In genomic region chr3:138007898-138008297, GRCh38 we compare ENCODE assay signal across 28 cellular contexts. TPM values are rescaled to one million over a fixed set of nuclear protein-coding genes. Genes with fewer than 3 reads are reported as not detected.
"Had no signal": no experiment of that assay in that cellular context is flagged by ENCODE, and none has a peak within 500 bp of the region (broad histone marks: within the 10 kb centered on the region; RNA-seq: fewer than 3 reads in every experiment).

No MANE protein-coding gene starts in this region.

- H3K27ac Mint-ChIP-seq: mesothelial cell of epicardium, naive B cell had no signal

- H3K36me3 Mint-ChIP-seq: mesothelial cell of epicardium, naive B cell had no signal

- H3K4me3 Mint-ChIP-seq: mesothelial cell of epicardium, naive B cell had no signal

- H3K4me1 Mint-ChIP-seq: mesothelial cell of epicardium, naive B cell had no signal

- H3K9me3 ChIP-seq: esophagus squamous epithelium, gastrocnemius medialis, heart right ventricle, left lung, lower lobe of right lung had no signal

- H3K27ac ChIP-seq: coronary artery, dorsolateral prefrontal cortex, esophagus squamous epithelium, gastrocnemius medialis, heart right ventricle, left lung, lower lobe of right lung had no signal

- ATAC-seq: gastrocnemius medialis, heart right ventricle, left lung, left ventricle myocardium superior had no signal

- H3K36me3 ChIP-seq: esophagus squamous epithelium, gastrocnemius medialis, heart right ventricle, left lung, lower lobe of right lung had no signal

- FAIRE-seq: colon, endothelial cell of umbilical vein, islet of Langerhans, keratinocyte had no signal

- H3K9me3 Mint-ChIP-seq: mesothelial cell of epicardium, naive B cell had no signal

- H3K27me3 ChIP-seq: dorsolateral prefrontal cortex, esophagus squamous epithelium, gastrocnemius medialis, heart right ventricle, left lung had no signal

- H3K4me3 ChIP-seq: coronary artery, dorsolateral prefrontal cortex, esophagus squamous epithelium, gastrocnemius medialis, heart right ventricle, left lung, lower lobe of right lung had no signal

- H3K4me1 ChIP-seq: esophagus squamous epithelium, gastrocnemius medialis, left lung, lower lobe of right lung had no signal

- DNase-seq: dermis blood vessel endothelial cell; dorsolateral prefrontal cortex; effector CD4-positive, alpha-beta T cell; effector memory CD4-positive, alpha-beta T cell; esophagus squamous epithelium; foreskin melanocyte; gastrocnemius medialis; glutamatergic neuron; head of caudate nucleus; heart right ventricle; hippocampal formation; left cardiac atrium; left lung; left ventricle myocardium superior; lower lobe of right lung; naive B cell had no signal

RNA-seq across cellular contexts. Expression of gene CLDN18, which starts 2.1 kb away (rescaled TPM):
- total RNA-seq: dermis blood vessel endothelial cell, dorsolateral prefrontal cortex, endothelial cell of umbilical vein, epithelial cell of proximal tubule, gastrocnemius medialis, glomerular endothelial cell, heart right ventricle, kidney epithelial cell, left ventricle myocardium superior, lung microvascular endothelial cell, mesenteric fat pad, mesothelial cell of epicardium, myocyte had no signal
- polyA plus RNA-seq: endothelial cell of umbilical vein, keratinocyte had no signal
